ENCODE assay signal across 20 cellular contexts in the genomic region with DNA sequence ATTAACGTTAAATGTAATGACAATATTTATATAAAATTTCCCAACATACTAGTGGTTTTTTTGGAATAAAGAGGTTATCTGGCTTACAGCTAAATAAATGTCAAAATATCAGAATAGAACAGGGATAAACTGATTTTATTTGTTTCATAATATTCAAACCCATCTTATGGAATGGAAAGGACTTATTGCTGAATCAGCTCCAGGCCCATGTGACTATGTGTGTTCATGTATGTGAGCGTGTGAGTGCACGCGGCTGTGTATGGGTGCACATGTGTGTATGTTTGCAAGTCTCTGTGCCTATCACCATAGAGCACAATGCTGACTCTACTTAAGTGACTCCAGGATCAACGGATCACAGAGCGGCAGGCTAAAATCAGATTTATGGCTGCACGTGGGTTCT.
DNase-seq lines count a peak whose midpoint lies in the region; ATAC-seq, FAIRE-seq and TF ChIP-seq lines count a peak whose summit lies in the region.
"Had no signal": no experiment of that assay in that cellular context is flagged by ENCODE, and none has a peak within 500 bp of the region (broad histone marks: within the 10 kb centered on the region; RNA-seq: fewer than 3 reads in every experiment).

No MANE protein-coding gene starts in this region.

- no peak for TF ChIP-seq POLR2A in HepG2 (IDR thresholded peaks at IDR 0.05; ENCODE audit: insufficient read depth in 1 of 2, low read depth in 2 of 2, low read length in 2 of 2)
- TF ChIP-seq POLR2A in right lobe of liver (IDR thresholded peaks at IDR 0.05), result no peak

- TF ChIP-seq CTCF in HepG2 (CRISPR knock-in tag; IDR thresholded peaks at IDR 0.05) (no peak), right lobe of liver (IDR thresholded peaks at IDR 0.05) (no peak)

- TF ChIP-seq EP300 in HepG2 (IDR thresholded peaks at IDR 0.05; ENCODE audit: low read depth in 2 of 2, low read length in 2 of 2) (no peak), HepG2 (CRISPR knock-in tag; IDR thresholded peaks at IDR 0.05; ENCODE audit: borderline replicate concordance) (no peak)

- H3K27ac ChIP-seq in HepG2 (ENCODE audit: extremely low read length, insufficient read depth, low read length) (no peak overlapping the region), right lobe of liver (no peak overlapping the region)
- H3K27ac ChIP-seq: 22Rv1; A549; BLaER1 treated with 17β-estradiol and CSF1 and Interleukin-3, amounts not matched to agents 10 nM and 100 nM; C4-2B had no signal

- H2AFZ ChIP-seq in HepG2 (ENCODE audit: low read length), result no peak overlapping the region

- in situ Hi-C loops in HepG2 (cut with HindIII; ENCODE audit: extremely low pct_ligation_motif_present, low pct_unique_long_range_greater_than_20kb), result no loop called here

- H3K4me1 ChIP-seq in HepG2 (ENCODE audit: insufficient read depth, low read length) (no peaks in the 10 kb centered on the region), right lobe of liver (no peaks in the 10 kb centered on the region)
- H3K4me1 ChIP-seq: A549; BLaER1 treated with 17β-estradiol and CSF1 and Interleukin-3, amounts not matched to agents 10 nM and 100 nM; Caco-2 had no signal

- no peaks in the 10 kb centered on the region for H4K20me1 ChIP-seq in HepG2 (ENCODE audit: insufficient read depth, low read length)
- H4K20me1 ChIP-seq: BLaER1 treated with 17β-estradiol and CSF1 and Interleukin-3, amounts not matched to agents 10 nM and 100 nM had no signal

- intact Hi-C loops in HepG2 (cut with micrococcal nuclease; ENCODE audit: unreplicated experiment) (no loop called here), right lobe of liver (cut with DNase I) (no loop called here), posterior vena cava (cut with DNase I) (no loop called here)

- no TSS peak for BruUV-seq in HepG2 (replicated peaks; lab: Mats Ljungman, UMichigan)

- POLR2A ChIA-PET in HepG2 (lab: Yijun Ruan, JAX), result no interaction called here

- FAIRE-seq in HepG2 (lab: Jason Lieb, UNC), result no peak
- FAIRE-seq: A549, D721Med, G401.6, GM12891, GM19239 had no signal

- CTCF ChIA-PET in HepG2 (lab: Yijun Ruan, JAX; ENCODE audit: low intra/inter-chr PET ratio, low total read pairs), result no interaction called here

- H3K27me3 ChIP-seq in HepG2 (ENCODE audit: control insufficient read depth in 1 of 2, insufficient read depth in 2 of 2, low read length in 2 of 2) (no peaks in the 10 kb centered on the region), right lobe of liver (no peaks in the 10 kb centered on the region)
- H3K27me3 ChIP-seq: BLaER1 treated with 17β-estradiol and CSF1 and Interleukin-3, amounts not matched to agents 10 nM and 100 nM had no signal

- WGBS in HepG2 (ENCODE audit: low lambda C conversion rate), result 55% methylated on average over 7 of the region's 7 CpGs
- WGBS in right lobe of liver (ENCODE audit: insufficient coverage, low coverage, low lambda C conversion rate, missing lambda C conversion rate), result 66% methylated on average over 7 of the region's 7 CpGs

- H3K79me2 ChIP-seq in HepG2 (ENCODE audit: insufficient read depth, low read length), result no peaks in the 10 kb centered on the region

- DNase-seq in HepG2 (ENCODE audit: low spot score) (no peak), right lobe of liver (no peak), SK-N-DZ (ENCODE audit: low spot score) (peak; percentile 26), islet precursor cell (no peak), posterior vena cava (ENCODE audit: low spot score) (no peak)
- DNase-seq: AML-193; Caco-2; Calu3; CD4-positive, alpha-beta T cell; CD8-positive, alpha-beta T cell; DMS79 treated with DMSO at 0.1 percent for 48 hours; GF-D8 had no signal

- no peak overlapping the region for H3K9ac ChIP-seq in HepG2 (ENCODE audit: insufficient read depth, low read depth, low read length)
- H3K9ac ChIP-seq: BLaER1 treated with 17β-estradiol and CSF1 and Interleukin-3, amounts not matched to agents 10 nM and 100 nM had no signal

- ATAC-seq in HepG2 (no peak), right lobe of liver (no peak)
- ATAC-seq: A549; CD8-positive, alpha-beta T cell had no signal

- H3K36me3 ChIP-seq in HepG2 (replicated peaks in 1 of 2; ENCODE audit: control insufficient read depth in 1 of 2, insufficient read depth in 2 of 2, low read length in 2 of 2) (no peaks in the 10 kb centered on the region), right lobe of liver (no peaks in the 10 kb centered on the region)
- H3K36me3 ChIP-seq: BLaER1 treated with 17β-estradiol and CSF1 and Interleukin-3, amounts not matched to agents 10 nM and 100 nM had no signal

- TF ChIP-seq RAD21 in HepG2 (CRISPR knock-in tag; IDR thresholded peaks at IDR 0.05), result no peak

- no peak overlapping the region for H3K4me2 ChIP-seq in HepG2 (ENCODE audit: low read depth, low read length)
- H3K4me2 ChIP-seq: A549; BLaER1 treated with 17β-estradiol and CSF1 and Interleukin-3, amounts not matched to agents 10 nM and 100 nM had no signal

- peaks cover 62% of the 10 kb centered on the region for H3K9me3 ChIP-seq in HepG2 (ENCODE audit: low read length)
- no peaks in the 10 kb centered on the region for H3K9me3 ChIP-seq in right lobe of liver
- H3K9me3 ChIP-seq: A549; BLaER1 treated with 17β-estradiol and CSF1 and Interleukin-3, amounts not matched to agents 10 nM and 100 nM; Caco-2 had no signal

- H3K4me3 ChIP-seq in HepG2 (replicated peaks in 1 of 3; ENCODE audit: insufficient read depth in 1 of 3, low read depth in 2 of 3, low read length in 3 of 3) (no peak overlapping the region), right lobe of liver (no peak overlapping the region)
- H3K4me3 ChIP-seq: A549; BLaER1 treated with 17β-estradiol and CSF1 and Interleukin-3, amounts not matched to agents 10 nM and 100 nM had no signal

TF ChIP-seq in HepG2, 621 proteins besides CTCF, POLR2A, EP300 and RAD21:
- TF ChIP-seq MAFK (conservative IDR thresholded peaks at IDR 0.05 in 1 of 2, IDR thresholded peaks at IDR 0.05 in 1 of 2; ENCODE audit: low read length in 2 of 2), result peak; percentile 53 to 60
- TF ChIP-seq MAFF (IDR thresholded peaks at IDR 0.05; ENCODE audit: low read depth, low read length), result peak; percentile 38
- TF ChIP-seq ZSCAN31 (CRISPR knock-in tag; IDR thresholded peaks at IDR 0.05; ENCODE audit: low read depth), result no peak
